ENCODE assay signal across 1 cellular context in the genomic region with DNA sequence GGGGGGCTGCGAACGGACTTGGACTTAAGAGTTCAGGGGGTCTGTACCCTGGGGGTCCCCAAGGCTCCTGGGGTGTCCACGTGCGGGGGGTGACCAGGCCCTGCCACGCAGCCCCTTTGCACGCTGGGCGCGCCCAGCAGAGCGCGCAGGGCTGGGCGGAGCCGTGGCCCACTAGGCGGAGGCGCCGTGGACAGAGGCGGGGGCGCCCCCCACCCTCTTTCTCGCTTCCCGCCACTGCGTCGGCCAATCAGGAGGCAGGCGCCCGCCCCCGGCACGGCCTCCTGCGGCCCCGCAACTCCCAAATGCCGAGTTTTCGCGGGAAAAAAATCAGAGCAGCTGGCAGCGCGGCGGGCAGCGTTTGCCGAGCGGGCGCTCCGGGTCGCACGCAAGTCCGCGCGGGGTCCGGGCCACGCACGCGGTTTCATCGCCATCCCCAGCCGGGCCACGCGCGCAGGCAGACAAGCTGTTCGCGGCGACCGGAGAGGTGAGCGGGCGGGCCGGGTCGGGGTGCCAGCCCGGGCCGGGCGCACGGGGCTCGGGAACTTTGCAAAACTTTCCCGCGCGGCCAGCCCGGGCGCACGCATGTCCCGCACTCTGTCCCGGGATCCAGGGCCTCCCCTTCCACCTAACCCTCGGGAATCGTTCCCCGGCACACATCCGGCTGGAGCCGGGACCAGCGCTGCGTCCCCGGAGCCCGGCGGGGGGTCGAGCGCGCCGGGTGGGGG.
TF ChIP-seq lines count a peak whose summit lies in the region.

A gene (plus strand): TSS at position 330 of the 725 bp plus-strand sequence. CDS start 1,385 bp downstream, outside the sequence.

TF ChIP-seq in WTC11, 78 proteins besides CTCF, POLR2A, EP300 and RAD21 (continued from another document):
- TF ChIP-seq, protein P1, sequence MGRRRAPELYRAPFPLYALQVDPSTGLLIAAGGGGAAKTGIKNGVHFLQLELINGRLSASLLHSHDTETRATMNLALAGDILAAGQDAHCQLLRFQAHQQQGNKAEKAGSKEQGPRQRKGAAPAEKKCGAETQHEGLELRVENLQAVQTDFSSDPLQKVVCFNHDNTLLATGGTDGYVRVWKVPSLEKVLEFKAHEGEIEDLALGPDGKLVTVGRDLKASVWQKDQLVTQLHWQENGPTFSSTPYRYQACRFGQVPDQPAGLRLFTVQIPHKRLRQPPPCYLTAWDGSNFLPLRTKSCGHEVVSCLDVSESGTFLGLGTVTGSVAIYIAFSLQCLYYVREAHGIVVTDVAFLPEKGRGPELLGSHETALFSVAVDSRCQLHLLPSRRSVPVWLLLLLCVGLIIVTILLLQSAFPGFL (CRISPR knock-in tag; IDR thresholded peaks at IDR 0.05; ENCODE audit: borderline replicate concordance) = no peak
